In the genomic region with DNA sequence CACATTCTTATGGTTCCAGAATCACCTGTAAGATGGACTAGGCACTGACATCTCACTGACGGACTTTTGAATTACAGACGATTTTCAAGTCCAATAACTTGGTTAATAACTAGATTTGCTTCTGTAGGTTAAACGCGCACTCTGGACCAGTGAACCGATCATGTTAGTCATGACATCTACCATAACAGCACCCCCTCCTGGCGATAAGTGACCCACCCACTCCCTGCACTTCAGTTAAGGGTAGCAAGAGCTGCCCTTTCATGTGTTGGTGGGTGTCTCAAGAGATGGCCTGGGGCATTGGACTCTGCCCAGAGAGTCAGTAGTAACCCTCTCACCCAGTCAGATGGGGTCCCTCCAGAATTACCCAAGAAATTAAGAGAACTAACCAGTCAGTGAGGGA, we compare ENCODE assay signal across 1 cellular context.
TF ChIP-seq lines count a peak whose summit lies in the region.

No MANE protein-coding gene starts in this region.

TF ChIP-seq in H1, 55 proteins besides CTCF, POLR2A, EP300 and RAD21:
- TF ChIP-seq ZNF274 (IDR thresholded peaks at IDR 0.05; ENCODE audit: borderline replicate concordance, extremely low read depth, low read length), result no peak
- TF ChIP-seq CBX8 (IDR thresholded peaks at IDR 0.05; ENCODE audit: borderline replicate concordance, low read depth, low read length), result no peak
- TF ChIP-seq TCF12 (IDR thresholded peaks at IDR 0.05; ENCODE audit: low read depth, low read length), result no peak
- TF ChIP-seq, protein P1, sequence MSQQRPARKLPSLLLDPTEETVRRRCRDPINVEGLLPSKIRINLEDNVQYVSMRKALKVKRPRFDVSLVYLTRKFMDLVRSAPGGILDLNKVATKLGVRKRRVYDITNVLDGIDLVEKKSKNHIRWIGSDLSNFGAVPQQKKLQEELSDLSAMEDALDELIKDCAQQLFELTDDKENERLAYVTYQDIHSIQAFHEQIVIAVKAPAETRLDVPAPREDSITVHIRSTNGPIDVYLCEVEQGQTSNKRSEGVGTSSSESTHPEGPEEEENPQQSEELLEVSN (IDR thresholded peaks at IDR 0.05), result no peak
- TF ChIP-seq BRCA1 (IDR thresholded peaks at IDR 0.05; ENCODE audit: low read depth, low read length), result no peak
- TF ChIP-seq KDM4A (IDR thresholded peaks at IDR 0.05; ENCODE audit: low read depth, low read length, severe bottlenecking), result no peak
